15 cellular contexts compared by ENCODE assay signal in the genomic region with DNA sequence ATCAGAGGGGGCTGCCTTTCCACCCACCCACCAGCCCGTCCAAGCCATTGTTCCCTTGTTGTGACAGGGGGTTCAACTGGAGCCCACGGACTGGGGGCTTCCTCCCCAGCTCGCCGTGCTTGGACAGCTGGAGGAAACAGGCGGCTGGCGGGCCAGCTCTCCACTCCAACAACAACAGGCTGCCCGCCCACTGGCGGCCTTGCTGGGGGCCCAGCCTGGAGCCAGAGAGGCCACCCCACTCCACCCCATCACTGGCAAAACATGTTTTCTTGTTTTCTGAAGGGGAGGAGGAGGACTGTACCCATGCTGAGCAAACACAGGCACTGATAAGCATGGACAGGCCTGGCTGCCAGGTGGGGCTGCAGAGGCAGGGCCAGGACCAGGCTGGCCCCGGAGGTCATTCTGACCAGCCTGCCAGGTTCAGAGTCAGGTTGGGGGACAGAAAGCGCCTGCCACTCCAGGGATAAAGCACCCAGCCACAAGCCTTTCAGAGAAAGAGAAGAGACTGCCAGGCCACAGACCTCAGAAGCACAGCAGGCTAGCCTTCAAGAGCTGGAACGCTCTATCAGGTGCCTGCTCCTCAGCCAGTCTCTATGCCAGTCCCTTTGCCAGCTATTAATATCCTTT. TPM values are rescaled to one million over a fixed set of nuclear protein-coding genes. Genes with fewer than 3 reads are reported as not detected.
DNase-seq lines count a peak whose midpoint lies in the region; ATAC-seq and TF ChIP-seq lines count a peak whose summit lies in the region.
"Had no signal": no experiment of that assay in that cellular context is flagged by ENCODE, and none has a peak within 500 bp of the region (broad histone marks: within the 10 kb centered on the region; RNA-seq: fewer than 3 reads in every experiment).

No MANE protein-coding gene starts in this region.

- intact Hi-C loops in esophagus muscularis mucosa (cut with DNase I) = no loop called here

- H3K36me3 Mint-ChIP-seq in activated T-helper 17 cell treated with anti-CD3 and anti-CD28 coated beads, Interleukin-2, amount 50 U/mL, for 72 hours (ENCODE audit: low read depth) = no peaks in the 10 kb centered on the region
- H3K36me3 Mint-ChIP-seq: activated CD8-positive, alpha-beta memory T cell treated with anti-CD3 and anti-CD28 coated beads, Interleukin-2, amount 10 ng/mL, durations not matched to agents 7 days and 5 days; activated naive CD8-positive, alpha-beta T cell treated with anti-CD3 and anti-CD28 coated beads for 36 hours had no signal

- H3K4me1 Mint-ChIP-seq in activated T-helper 17 cell treated with anti-CD3 and anti-CD28 coated beads, Interleukin-2, amount 50 U/mL, for 72 hours = no peaks in the 10 kb centered on the region
- H3K4me1 Mint-ChIP-seq: activated CD8-positive, alpha-beta memory T cell treated with anti-CD3 and anti-CD28 coated beads, Interleukin-2, amount 10 ng/mL, durations not matched to agents 7 days and 5 days; activated naive CD8-positive, alpha-beta T cell treated with anti-CD3 and anti-CD28 coated beads for 36 hours had no signal

- no peak overlapping the region for H3K27ac ChIP-seq in RWPE2 (ENCODE audit: poor library complexity, severe bottlenecking)
- H3K27ac ChIP-seq in esophagus muscularis mucosa (replicated peaks in 1 of 4) = peak overlapping the region in 1 of 4 donors; percentile 9

- H3K9me3 ChIP-seq in RWPE2 (ENCODE audit: severe bottlenecking) = no peaks in the 10 kb centered on the region
- H3K9me3 ChIP-seq in esophagus muscularis mucosa = peaks cover 0 to 5% (median 0%) of the 10 kb centered on the region in 4 donors

- H3K4me1 ChIP-seq in RWPE2 (ENCODE audit: insufficient read depth, poor library complexity, severe bottlenecking) (no peaks in the 10 kb centered on the region), esophagus muscularis mucosa (peaks cover 0 to 14% (median 2%) of the 10 kb centered on the region in 4 donors)

- no CpG with 5 or more reads among the region's 11 CpGs for WGBS in esophagus muscularis mucosa

- in situ Hi-C loops in G401 (cut with HindIII; ENCODE audit: low sequenced_read_pairs) = no loop called here

- no peak overlapping the region for H3K27ac Mint-ChIP-seq in activated T-helper 17 cell treated with anti-CD3 and anti-CD28 coated beads, Interleukin-2, amount 50 U/mL, for 72 hours
- H3K27ac Mint-ChIP-seq: activated CD8-positive, alpha-beta memory T cell treated with anti-CD3 and anti-CD28 coated beads, Interleukin-2, amount 10 ng/mL, durations not matched to agents 7 days and 5 days; activated naive CD8-positive, alpha-beta T cell treated with anti-CD3 and anti-CD28 coated beads for 36 hours; dendritic cell treated with granulocyte-macrophage colony-stimulating factor and Interleukin-4, amounts not matched to agents 40 ng/mL and 50 ng/mL, for 4 days; IgD-negative memory B cell had no signal

- DNase-seq in G401 (ENCODE audit: low spot score) = peak; percentile 16
- no peak for DNase-seq in RWPE2 (ENCODE audit: low spot score)
- DNase-seq in esophagus muscularis mucosa (ENCODE audit: extremely low spot score) = peak; percentile 85
- DNase-seq in mucosa of gallbladder (ENCODE audit: low spot score) = peak; percentile 24
- DNase-seq in ureter (ENCODE audit: low spot score) = no peak
- DNase-seq in activated effector memory CD4-positive, alpha-beta T cell treated with anti-CD3 and anti-CD28 coated beads, Interleukin-2, amount 50 U/mL, for 16 hours = no peak
- DNase-seq: activated CD8-positive, alpha-beta memory T cell treated with anti-CD3 and anti-CD28 coated beads, Interleukin-2, amount 10 ng/mL, durations not matched to agents 7 days and 5 days; activated naive CD8-positive, alpha-beta T cell treated with anti-CD3 and anti-CD28 coated beads for 36 hours; DND-41; foreskin fibroblast; NCI-H1105 treated with DMSO at 0.1 percent for 48 hours had no signal

- H3K36me3 ChIP-seq in RWPE2 (ENCODE audit: low read depth) (no peaks in the 10 kb centered on the region), esophagus muscularis mucosa (peaks cover 0 to 6% (median 0%) of the 10 kb centered on the region in 4 donors)

- H3K4me3 ChIP-seq in RWPE2 (ENCODE audit: severe bottlenecking) = no peak overlapping the region
- H3K4me3 ChIP-seq in esophagus muscularis mucosa = no peak overlapping the region

- TF ChIP-seq EP300 in esophagus muscularis mucosa (IDR thresholded peaks at IDR 0.05) = no peak

- no peak for TF ChIP-seq POLR2A in esophagus muscularis mucosa (IDR thresholded peaks at IDR 0.05; ENCODE audit: low read depth)

- ATAC-seq in RWPE2 (ENCODE audit: low read depth) (0 out of 3 replicates have a peak, but pooled peaks have one; percentile 10), GM18861 (IDR thresholded peaks at IDR 0.05; ENCODE audit: unreplicated experiment) (no peak)
- ATAC-seq in activated T-helper 17 cell treated with anti-CD3 and anti-CD28 coated beads, Interleukin-2, amount 50 U/mL, for 72 hours (replicated peaks) = no peak
- ATAC-seq: activated CD8-positive, alpha-beta memory T cell treated with anti-CD3 and anti-CD28 coated beads, Interleukin-2, amount 10 ng/mL, durations not matched to agents 7 days and 5 days had no signal

- H3K27me3 ChIP-seq in RWPE2 (ENCODE audit: insufficient read depth, poor library complexity, severe bottlenecking) = no peaks in the 10 kb centered on the region
- H3K27me3 ChIP-seq in esophagus muscularis mucosa = no peaks in the 10 kb centered on the region

- TF ChIP-seq CTCF in RWPE2 (IDR thresholded peaks at IDR 0.05; ENCODE audit: poor library complexity, severe bottlenecking) (no peak), esophagus muscularis mucosa (IDR thresholded peaks at IDR 0.05) (no peak)

- no peak overlapping the region for H3K4me3 Mint-ChIP-seq in activated T-helper 17 cell treated with anti-CD3 and anti-CD28 coated beads, Interleukin-2, amount 50 U/mL, for 72 hours
- H3K4me3 Mint-ChIP-seq: activated CD8-positive, alpha-beta memory T cell treated with anti-CD3 and anti-CD28 coated beads, Interleukin-2, amount 10 ng/mL, durations not matched to agents 7 days and 5 days; activated naive CD8-positive, alpha-beta T cell treated with anti-CD3 and anti-CD28 coated beads for 36 hours; dendritic cell treated with granulocyte-macrophage colony-stimulating factor and Interleukin-4, amounts not matched to agents 40 ng/mL and 50 ng/mL, for 4 days; IgD-negative memory B cell had no signal

- H3K9me3 Mint-ChIP-seq in activated T-helper 17 cell treated with anti-CD3 and anti-CD28 coated beads, Interleukin-2, amount 50 U/mL, for 72 hours = peaks cover 3% of the 10 kb centered on the region
- H3K9me3 Mint-ChIP-seq: activated naive CD8-positive, alpha-beta T cell treated with anti-CD3 and anti-CD28 coated beads for 36 hours; IgD-negative memory B cell had no signal

- no peaks in the 10 kb centered on the region for H3K27me3 Mint-ChIP-seq in activated T-helper 17 cell treated with anti-CD3 and anti-CD28 coated beads, Interleukin-2, amount 50 U/mL, for 72 hours
- H3K27me3 Mint-ChIP-seq: activated CD8-positive, alpha-beta memory T cell treated with anti-CD3 and anti-CD28 coated beads, Interleukin-2, amount 10 ng/mL, durations not matched to agents 7 days and 5 days; activated naive CD8-positive, alpha-beta T cell treated with anti-CD3 and anti-CD28 coated beads for 36 hours; dendritic cell treated with granulocyte-macrophage colony-stimulating factor and Interleukin-4, amounts not matched to agents 40 ng/mL and 50 ng/mL, for 4 days; IgD-negative memory B cell had no signal

RNA-seq across cellular contexts. Expression of a gene that starts 32.8 kb away (rescaled TPM):
- total RNA-seq in G401 (2014; rRNA removed; shearing (Covaris generic)) = not detected in 2 replicates
- total RNA-seq in esophagus muscularis mucosa = 10 to 100 TPM in 3 of 4 donors, 1 to 10 TPM in 1; 5.8 to 41.0 (median 28.0) TPM
- total RNA-seq in mucosa of gallbladder = 9.0 TPM
- not detected for total RNA-seq in activated T-helper 17 cell treated with anti-CD3 and anti-CD28 coated beads, Interleukin-2, amount 50 U/mL, for 72 hours
- total RNA-seq in ureter = 8.9 TPM
- total RNA-seq: activated CD8-positive, alpha-beta memory T cell treated with anti-CD3 and anti-CD28 coated beads, Interleukin-2, amount 10 ng/mL, durations not matched to agents 7 days and 5 days; activated naive CD8-positive, alpha-beta T cell treated with anti-CD3 and anti-CD28 coated beads for 36 hours had no signal

RNA-seq across cellular contexts. Expression of a gene that starts 34.0 kb away (rescaled TPM):
- 64.5 and 72.1 TPM in 2 replicates for total RNA-seq in G401 (2014; rRNA removed; shearing (Covaris generic))
- 10 to 100 TPM; 29.5 to 45.4 (median 39.0) TPM for total RNA-seq in esophagus muscularis mucosa
- total RNA-seq in mucosa of gallbladder = 28.9 TPM
- 10 to 100 TPM; 30.3 to 60.0 TPM for total RNA-seq in activated T-helper 17 cell treated with anti-CD3 and anti-CD28 coated beads, Interleukin-2, amount 50 U/mL, for 72 hours
- 37.6 TPM for total RNA-seq in ureter

RNA-seq across cellular contexts. Expression of a gene that starts 44.6 kb away (rescaled TPM):
- not detected in 2 replicates for total RNA-seq in G401 (2014; rRNA removed; shearing (Covaris generic))
- total RNA-seq in esophagus muscularis mucosa (not detected), mucosa of gallbladder (6.3 TPM), ureter (14.9 TPM)
- total RNA-seq in activated T-helper 17 cell treated with anti-CD3 and anti-CD28 coated beads, Interleukin-2, amount 50 U/mL, for 72 hours = not detected
- total RNA-seq: activated CD8-positive, alpha-beta memory T cell treated with anti-CD3 and anti-CD28 coated beads, Interleukin-2, amount 10 ng/mL, durations not matched to agents 7 days and 5 days; activated naive CD8-positive, alpha-beta T cell treated with anti-CD3 and anti-CD28 coated beads for 36 hours had no signal

Comparison
In these comparisons a context has a peak if more than half of its experiments do, and no peak if none do; other contexts are left out.
1. DNase-seq: peak in G401 (single experiment), esophagus muscularis mucosa (single experiment) and mucosa of gallbladder (single experiment); none in RWPE2 (single experiment), ureter (single experiment) and activated effector memory CD4-positive, alpha-beta T cell treated with anti-CD3 and anti-CD28 coated beads, Interleukin-2, amount 50 U/mL, for 16 hours (single experiment).